Comparison of ENCODE assay signal across 33 cellular contexts in the genomic region with DNA sequence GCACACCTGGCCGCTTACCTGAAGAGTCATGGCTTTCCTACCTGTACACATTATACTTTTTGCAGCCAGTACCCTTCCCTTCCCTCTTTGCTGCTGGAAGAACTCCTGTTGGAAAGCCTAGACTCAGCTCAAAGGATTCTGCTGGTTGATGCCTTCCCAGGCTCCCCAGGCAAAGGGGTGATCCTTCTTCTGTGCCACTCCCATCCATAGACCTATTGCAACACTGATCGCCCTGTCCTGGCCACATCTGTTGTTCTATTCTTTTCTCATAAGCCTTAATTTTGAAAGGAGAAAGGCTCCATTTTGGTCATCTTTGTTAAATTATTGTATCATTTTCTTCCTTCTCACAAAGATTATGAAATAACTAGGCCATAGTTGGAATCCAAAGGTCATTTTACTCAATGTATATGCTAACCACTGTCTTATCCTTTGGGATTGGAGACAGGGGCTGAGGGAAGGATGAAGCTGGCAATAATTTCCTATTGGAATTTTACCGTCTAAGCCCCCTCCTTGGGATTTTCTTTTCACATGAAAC. TPM values are rescaled to one million over a fixed set of nuclear protein-coding genes. Genes with fewer than 3 reads are reported as not detected.
A peak's percentile ranks its signal among the peaks of the same experiment; 100 is the strongest.
DNase-seq lines count a peak whose midpoint lies in the region; ATAC-seq, FAIRE-seq and TF ChIP-seq lines count a peak whose summit lies in the region.
"Had no signal": no experiment of that assay in that cellular context is flagged by ENCODE, and none has a peak within 500 bp of the region (broad histone marks: within the 10 kb centered on the region; RNA-seq: fewer than 3 reads in every experiment).

No MANE protein-coding gene starts in this region.

- POLR2A ChIA-PET in CD8-positive, alpha-beta memory T cell (lab: Charles Lee): no interaction called here

- no peak for ATAC-seq in HG03565 (IDR thresholded peaks at IDR 0.05; ENCODE audit: unreplicated experiment)
- ATAC-seq: activated T-helper 17 cell treated with anti-CD3 and anti-CD28 coated beads, Interleukin-2, amount 50 U/mL, for 72 hours; psoas muscle; Right ventricle myocardium inferior had no signal

- TF ChIP-seq POLR2A in sigmoid colon (IDR thresholded peaks at IDR 0.05): no peak

- peaks cover 9% of the 10 kb centered on the region for H3K27me3 ChIP-seq in CD8-positive, alpha-beta memory T cell (ENCODE audit: insufficient read depth, low read length, poor library complexity, severe bottlenecking)
- peaks cover 0 to under 1% (median 0%) of the 10 kb centered on the region in 3 donors for H3K27me3 ChIP-seq in sigmoid colon
- H3K27me3 ChIP-seq: brain microvascular endothelial cell had no signal

- no peak overlapping the region for H3K4me3 ChIP-seq in CD8-positive, alpha-beta memory T cell (ENCODE audit: low read length)
- H3K4me3 ChIP-seq in fibroblast of villous mesenchyme (ENCODE audit: low read depth, low read length) (no peak overlapping the region), sigmoid colon (no peak overlapping the region)
- H3K4me3 ChIP-seq: tibial nerve had no signal

- intact Hi-C loops in activated T-helper 1 cell treated with anti-CD3 and anti-CD28 coated beads, Interleukin-12 subunit alpha, Interleukin-12 subunit beta, Interleukin-2, Interleukin-4 antibody, amounts not matched to agents 30 ng/mL and 10 ng/mL and 1 ng/mL, durations not matched to agents 14 hours and 24 hours and 36 hours (cut with micrococcal nuclease): loop anchor here (10.0 kb wide), 1 partner anchor 717 kb away; no protein-coding TSS in a partner anchor
- intact Hi-C loops in sigmoid colon (cut with DNase I): no loop called here

- 86 to 91% methylated on average over 3 of the region's 3 CpGs for WGBS in sigmoid colon, 2 donors

- H3K9me3 ChIP-seq in CD8-positive, alpha-beta memory T cell (ENCODE audit: low read length): no peaks in the 10 kb centered on the region
- H3K9me3 ChIP-seq in sigmoid colon: no peaks in the 10 kb centered on the region
- H3K9me3 ChIP-seq: psoas muscle, SK-N-SH, tibial nerve had no signal

- no peak for TF ChIP-seq EP300 in sigmoid colon (IDR thresholded peaks at IDR 0.05)

- peaks cover 0 to 14% (median 0%) of the 10 kb centered on the region in 3 donors for H3K36me3 Mint-ChIP-seq in CD8-positive, alpha-beta memory T cell
- peaks cover 2% of the 10 kb centered on the region for H3K36me3 Mint-ChIP-seq in activated T-helper 1 cell treated with anti-CD3 and anti-CD28 coated beads, Interleukin-12 subunit alpha, Interleukin-12 subunit beta, Interleukin-2, Interleukin-4 antibody, amounts not matched to agents 30 ng/mL and 10 ng/mL and 1 ng/mL, durations not matched to agents 14 hours and 24 hours and 36 hours (ENCODE audit: low read depth)

- no peak for FAIRE-seq in urothelium cell line (lab: Jason Lieb, UNC)
- FAIRE-seq: GM19239, HTR-8/SVneo had no signal

- in situ Hi-C loops in G401 (cut with HindIII; ENCODE audit: low sequenced_read_pairs): loop anchor here (25.0 kb wide), 1 partner anchor 289 kb away; no protein-coding TSS in a partner anchor

- peaks cover 22 to 35% (median 23%) of the 10 kb centered on the region in 3 donors for H3K4me1 Mint-ChIP-seq in CD8-positive, alpha-beta memory T cell
- peaks cover 24% of the 10 kb centered on the region for H3K4me1 Mint-ChIP-seq in activated T-helper 1 cell treated with anti-CD3 and anti-CD28 coated beads, Interleukin-12 subunit alpha, Interleukin-12 subunit beta, Interleukin-2, Interleukin-4 antibody, amounts not matched to agents 30 ng/mL and 10 ng/mL and 1 ng/mL, durations not matched to agents 14 hours and 24 hours and 36 hours (ENCODE audit: low read depth)

- peak overlapping the region in 3 of 7 donors; percentile 29 to 92 (median 59) for H3K4me3 Mint-ChIP-seq in CD8-positive, alpha-beta memory T cell
- H3K4me3 Mint-ChIP-seq in activated T-helper 1 cell treated with anti-CD3 and anti-CD28 coated beads, Interleukin-12 subunit alpha, Interleukin-12 subunit beta, Interleukin-2, Interleukin-4 antibody, amounts not matched to agents 30 ng/mL and 10 ng/mL and 1 ng/mL, durations not matched to agents 14 hours and 24 hours and 36 hours: peak overlapping the region; percentile 39
- H3K4me3 Mint-ChIP-seq: activated naive CD4-positive, alpha-beta T cell treated with anti-CD3 and anti-CD28 coated beads, Interleukin-2, amount 10 ng/mL, durations not matched to agents 7 days and 5 days; activated T-helper 17 cell treated with anti-CD3 and anti-CD28 coated beads, Interleukin-2, amount 50 U/mL, for 72 hours; T-helper 1 cell treated with Interleukin-12 subunit alpha and Interleukin-12 subunit beta and Interleukin-4 antibody, amounts not matched to agents 30 μg/mL and 1 μg/mL, for 36 hours had no signal

- H3K4me1 ChIP-seq in CD8-positive, alpha-beta memory T cell (ENCODE audit: insufficient read depth, low read length): peaks cover 9% of the 10 kb centered on the region
- peaks cover 0 to 46% (median 31%) of the 10 kb centered on the region in 4 donors for H3K4me1 ChIP-seq in sigmoid colon

- no peak for TF ChIP-seq CTCF in fibroblast of villous mesenchyme (IDR thresholded peaks at IDR 0.05; ENCODE audit: insufficient read depth, low read depth, low read length)
- no peak for TF ChIP-seq CTCF in sigmoid colon (IDR thresholded peaks at IDR 0.05)

- H3K9me3 Mint-ChIP-seq in CD8-positive, alpha-beta memory T cell: peaks cover 0 to 2% (median 0%) of the 10 kb centered on the region in 5 donors
- no peaks in the 10 kb centered on the region for H3K9me3 Mint-ChIP-seq in activated T-helper 1 cell treated with anti-CD3 and anti-CD28 coated beads, Interleukin-12 subunit alpha, Interleukin-12 subunit beta, Interleukin-2, Interleukin-4 antibody, amounts not matched to agents 30 ng/mL and 10 ng/mL and 1 ng/mL, durations not matched to agents 14 hours and 24 hours and 36 hours
- H3K9me3 Mint-ChIP-seq: activated CD4-positive, alpha-beta memory T cell treated with anti-CD3 and anti-CD28 coated beads, Interleukin-2, amount 10 ng/mL, durations not matched to agents 7 days and 5 days; activated naive CD4-positive, alpha-beta T cell treated with anti-CD3 and anti-CD28 coated beads, Interleukin-2, amount 10 ng/mL, durations not matched to agents 7 days and 5 days; activated T-helper 17 cell treated with anti-CD3 and anti-CD28 coated beads, Interleukin-2, amount 50 U/mL, for 72 hours; T-helper 1 cell treated with Interleukin-12 subunit alpha and Interleukin-12 subunit beta and Interleukin-4 antibody, amounts not matched to agents 30 μg/mL and 1 μg/mL, for 36 hours had no signal

- DNase-seq in CD8-positive, alpha-beta memory T cell: no peak
- no peak for DNase-seq in activated T-helper 1 cell treated with anti-CD3 and anti-CD28 coated beads, Interleukin-12 subunit alpha, Interleukin-12 subunit beta, Interleukin-2, Interleukin-4 antibody, amounts not matched to agents 30 ng/mL and 10 ng/mL and 1 ng/mL, durations not matched to agents 14 hours and 24 hours and 36 hours (ENCODE audit: low spot score)
- peak; percentile 52 for DNase-seq in fibroblast of villous mesenchyme (ENCODE audit: low read depth)
- no peak for DNase-seq in sigmoid colon
- DNase-seq in HUDEP-2 (lab: John Stamatoyannopoulos, UW; ENCODE audit: unreplicated experiment in 76 of 76): no peak
- no peak for DNase-seq in urothelium cell line (ENCODE audit: low spot score)
- DNase-seq in G401 (ENCODE audit: low spot score): no peak
- DNase-seq: activated CD4-positive, alpha-beta memory T cell treated with anti-CD3 and anti-CD28 coated beads, Interleukin-2, amount 10 ng/mL, durations not matched to agents 7 days and 5 days; activated CD8-positive, alpha-beta memory T cell treated with anti-CD3 and anti-CD28 coated beads, Interleukin-2, amount 50 U/mL, for 48 hours; activated naive CD4-positive, alpha-beta T cell treated with anti-CD3 and anti-CD28 coated beads, Interleukin-2, amount 10 ng/mL, durations not matched to agents 7 days and 5 days; amniotic stem cell; brain microvascular endothelial cell; Calu3; DND-41; KG1; MM.1S; NCI-H1417; NCI-H2029; NCI-H524 treated with DMSO at 0.1 percent for 48 hours; NK-92 treated with Interleukin-12 subunit alpha and Interleukin-12 subunit beta, amount 100 ng/mL, for 24 hours; occipital lobe; psoas muscle; SK-N-SH; stimulated activated CD4-positive, alpha-beta T cell treated with anti-CD3 and anti-CD28 coated beads, Interleukin-15, amount 100 ng/mL, for 24 hours; stimulated activated CD4-positive, alpha-beta T cell treated with anti-CD3 and anti-CD28 coated beads, Interleukin-4, amount 100 ng/mL, for 4 hours had no signal

- CTCF ChIA-PET in CD8-positive, alpha-beta memory T cell (lab: Charles Lee): interaction anchor here (2.2 kb wide), 1 partner anchor 131 kb away, joined by 17 read pairs; no protein-coding TSS in a partner anchor

- no peaks in the 10 kb centered on the region for H3K36me3 ChIP-seq in CD8-positive, alpha-beta memory T cell (ENCODE audit: insufficient read depth, low read length)
- H3K36me3 ChIP-seq in sigmoid colon: no peaks in the 10 kb centered on the region
- H3K36me3 ChIP-seq: brain microvascular endothelial cell, tibial nerve had no signal

- H3K27ac Mint-ChIP-seq in CD8-positive, alpha-beta memory T cell: peak overlapping the region in 5 of 8 donors; percentile 2 to 75 (median 14)
- no peak overlapping the region for H3K27ac Mint-ChIP-seq in activated T-helper 1 cell treated with anti-CD3 and anti-CD28 coated beads, Interleukin-12 subunit alpha, Interleukin-12 subunit beta, Interleukin-2, Interleukin-4 antibody, amounts not matched to agents 30 ng/mL and 10 ng/mL and 1 ng/mL, durations not matched to agents 14 hours and 24 hours and 36 hours
- H3K27ac Mint-ChIP-seq: activated CD4-positive, alpha-beta memory T cell treated with anti-CD3 and anti-CD28 coated beads, Interleukin-2, amount 10 ng/mL, durations not matched to agents 7 days and 5 days; activated naive CD4-positive, alpha-beta T cell treated with anti-CD3 and anti-CD28 coated beads, Interleukin-2, amount 10 ng/mL, durations not matched to agents 7 days and 5 days; activated T-helper 17 cell treated with anti-CD3 and anti-CD28 coated beads, Interleukin-2, amount 50 U/mL, for 72 hours; T-helper 1 cell treated with Interleukin-12 subunit alpha and Interleukin-12 subunit beta and Interleukin-4 antibody, amounts not matched to agents 30 μg/mL and 1 μg/mL, for 36 hours had no signal

- H3K27me3 Mint-ChIP-seq in CD8-positive, alpha-beta memory T cell: peaks cover 4 to 7% of the 10 kb centered on the region in 2 donors
- H3K27me3 Mint-ChIP-seq in activated T-helper 1 cell treated with anti-CD3 and anti-CD28 coated beads, Interleukin-12 subunit alpha, Interleukin-12 subunit beta, Interleukin-2, Interleukin-4 antibody, amounts not matched to agents 30 ng/mL and 10 ng/mL and 1 ng/mL, durations not matched to agents 14 hours and 24 hours and 36 hours (ENCODE audit: insufficient read depth): peaks cover 32% of the 10 kb centered on the region

- no peak overlapping the region for H3K27ac ChIP-seq in CD8-positive, alpha-beta memory T cell (ENCODE audit: low read depth, low read length)
- peak overlapping the region in 3 of 4 donors; percentile 99 for H3K27ac ChIP-seq in sigmoid colon
- H3K27ac ChIP-seq: brain microvascular endothelial cell, C4-2B, psoas muscle, tibial nerve had no signal

RNA-seq across cellular contexts. Expression of a gene that starts 3.4 kb away (rescaled TPM):
- total RNA-seq in CD8-positive, alpha-beta memory T cell: 1 to 10 TPM; 7.9 to 9.6 TPM
- 3.1 TPM for polyA plus RNA-seq in CD8-positive, alpha-beta memory T cell
- 11.7 and 12.7 TPM in 2 replicates for total RNA-seq in activated T-helper 1 cell treated with anti-CD3 and anti-CD28 coated beads, Interleukin-12 subunit alpha, Interleukin-12 subunit beta, Interleukin-2, Interleukin-4 antibody, amounts not matched to agents 30 ng/mL and 10 ng/mL and 1 ng/mL, durations not matched to agents 14 hours and 24 hours and 36 hours
- total RNA-seq in fibroblast of villous mesenchyme (19.0 and 27.2 TPM in 2 replicates), sigmoid colon (10 to 100 TPM; 15.8 to 21.9 (median 19.2) TPM)
- polyA plus RNA-seq in sigmoid colon: 1 to 10 TPM; 3.0 to 7.7 (median 3.5) TPM
- 3.9 TPM in 2 replicates for total RNA-seq in G401 (2014; rRNA removed; shearing (Covaris generic))

RNA-seq across cellular contexts. Expression of a gene that starts 37.0 kb away (rescaled TPM):
- 10 to 100 TPM; 18.1 to 18.9 TPM for total RNA-seq in CD8-positive, alpha-beta memory T cell
- 12.7 TPM for polyA plus RNA-seq in CD8-positive, alpha-beta memory T cell
- 15.2 and 18.3 TPM in 2 replicates for total RNA-seq in activated T-helper 1 cell treated with anti-CD3 and anti-CD28 coated beads, Interleukin-12 subunit alpha, Interleukin-12 subunit beta, Interleukin-2, Interleukin-4 antibody, amounts not matched to agents 30 ng/mL and 10 ng/mL and 1 ng/mL, durations not matched to agents 14 hours and 24 hours and 36 hours
- total RNA-seq in fibroblast of villous mesenchyme: 19.6 and 31.1 TPM in 2 replicates
- total RNA-seq in sigmoid colon: 10 to 100 TPM; 13.3 to 31.4 (median 17.6) TPM
- polyA plus RNA-seq in sigmoid colon: 10 to 100 TPM in 1 of 3 donors, 1 to 10 TPM in 2; 9.0 to 16.0 (median 9.8) TPM
- total RNA-seq in G401 (2014; rRNA removed; shearing (Covaris generic)): 5.6 and 16.5 TPM in 2 replicates
